Comparison of ENCODE assay signal across 26 cellular contexts in genomic region chr3:18007980-18008379, GRCh38.
DNase-seq lines count a peak whose midpoint lies in the region; ATAC-seq, FAIRE-seq and TF ChIP-seq lines count a peak whose summit lies in the region.
"Had no signal": no experiment of that assay in that cellular context is flagged by ENCODE, and none has a peak within 500 bp of the region (broad histone marks: within the 10 kb centered on the region; RNA-seq: fewer than 3 reads in every experiment).

No MANE protein-coding gene starts in this region.

- peak; percentile 59 for ATAC-seq in left ventricle myocardium superior
- peak; percentile 28 for ATAC-seq in upper lobe of right lung
- ATAC-seq: left colon; naive thymus-derived CD4-positive, alpha-beta T cell; stimulated activated naive B cell treated with anti-CD40 and anti-IgM and Interleukin-4, amounts not matched to agents 10 μg/mL and 1 μg/mL and 100 μg/mL, for 72 hours had no signal

- H3K4me1 Mint-ChIP-seq in astrocyte (ENCODE audit: low read depth, unreplicated experiment), result peaks cover 3% of the 10 kb centered on the region
- H3K4me1 Mint-ChIP-seq in osteocyte (ENCODE audit: unreplicated experiment), result peaks cover 2% of the 10 kb centered on the region
- H3K4me1 Mint-ChIP-seq: activated naive CD4-positive, alpha-beta T cell treated with anti-CD3 and anti-CD28 coated beads, Interleukin-2, amount 10 ng/mL, durations not matched to agents 7 days and 5 days; CD8-positive, alpha-beta memory T cell; mesothelial cell of epicardium had no signal

- H3K79me2 ChIP-seq in astrocyte (ENCODE audit: insufficient read depth, low read length), result no peaks in the 10 kb centered on the region

- H3K4me3 Mint-ChIP-seq in astrocyte (ENCODE audit: unreplicated experiment), result no peak overlapping the region
- H3K4me3 Mint-ChIP-seq in osteocyte (ENCODE audit: unreplicated experiment), result no peak overlapping the region
- H3K4me3 Mint-ChIP-seq: activated naive CD4-positive, alpha-beta T cell treated with anti-CD3 and anti-CD28 coated beads, Interleukin-2, amount 10 ng/mL, durations not matched to agents 7 days and 5 days; activated T-helper 1 cell treated with anti-CD3 and anti-CD28 coated beads, Interleukin-12 subunit alpha, Interleukin-12 subunit beta, Interleukin-2, Interleukin-4 antibody, amounts not matched to agents 30 ng/mL and 10 ng/mL and 1 ng/mL, durations not matched to agents 14 hours and 24 hours and 36 hours; CD8-positive, alpha-beta memory T cell; mesothelial cell of epicardium; naive thymus-derived CD4-positive, alpha-beta T cell; stimulated activated naive B cell treated with anti-CD40 and anti-IgM and Interleukin-4, amounts not matched to agents 10 μg/mL and 1 μg/mL and 100 μg/mL, for 72 hours had no signal

- no peak for FAIRE-seq in astrocyte (lab: Jason Lieb, UNC)
- FAIRE-seq: GM18507 had no signal

- DNase-seq in HS-27A (ENCODE audit: low read depth), result peak; percentile 22
- peak; percentile 86 for DNase-seq in astrocyte (ENCODE audit: low read depth)
- no peak for DNase-seq in left ventricle myocardium superior
- no peak for DNase-seq in upper lobe of right lung
- DNase-seq in osteocyte (ENCODE audit: extremely low spot score, unreplicated experiment), result no peak
- DNase-seq in AG08395 (ENCODE audit: low spot score), result no peak
- no peak for DNase-seq in GF-D8 (lab: John Stamatoyannopoulos, UW)
- DNase-seq: activated naive CD4-positive, alpha-beta T cell treated with anti-CD3 and anti-CD28 coated beads, Interleukin-2, amount 10 ng/mL, durations not matched to agents 7 days and 5 days; CD8-positive, alpha-beta memory T cell; GDM1; H7; heart left ventricle; Karpas-422; left colon; naive thymus-derived CD4-positive, alpha-beta T cell; NCI-H2029; occipital lobe; retina; stimulated activated CD4-positive, alpha-beta T cell treated with anti-CD3 and anti-CD28 coated beads, Interleukin-12 subunit alpha, Interleukin-12 subunit beta, amount 100 ng/mL, for 4 hours; stimulated activated CD4-positive, alpha-beta T cell treated with anti-CD3 and anti-CD28 coated beads, Interleukin-4, amount 100 ng/mL, for 24 hours; stimulated activated naive B cell treated with anti-CD40 and anti-IgM and Interleukin-4, amounts not matched to agents 10 μg/mL and 1 μg/mL and 100 μg/mL, for 72 hours; testis; WERI-Rb-1 had no signal

- H3K4me2 ChIP-seq in astrocyte (ENCODE audit: low read length), result no peak overlapping the region

- TF ChIP-seq CTCF in astrocyte (IDR thresholded peaks at IDR 0.05; ENCODE audit: insufficient read depth, low read depth, low read length) (no peak), upper lobe of right lung (IDR thresholded peaks at IDR 0.05) (no peak), osteocyte (IDR thresholded peaks at IDR 0.05) (no peak)

- H3K9me3 Mint-ChIP-seq in astrocyte (ENCODE audit: unreplicated experiment), result peaks cover 8% of the 10 kb centered on the region
- peaks cover 9% of the 10 kb centered on the region for H3K9me3 Mint-ChIP-seq in osteocyte (ENCODE audit: unreplicated experiment)
- H3K9me3 Mint-ChIP-seq: activated naive CD4-positive, alpha-beta T cell treated with anti-CD3 and anti-CD28 coated beads, Interleukin-2, amount 10 ng/mL, durations not matched to agents 7 days and 5 days had no signal

- H3K4me3 ChIP-seq in astrocyte (ENCODE audit: insufficient read depth, low read depth, low read length) (no peak overlapping the region), upper lobe of right lung (no peak overlapping the region)
- H3K4me3 ChIP-seq: heart left ventricle, testis had no signal

- no peak overlapping the region for H2AFZ ChIP-seq in astrocyte (ENCODE audit: low read depth, low read length)

- no peaks in the 10 kb centered on the region for H4K20me1 ChIP-seq in astrocyte (ENCODE audit: insufficient read depth, low read length)

- no peaks in the 10 kb centered on the region for H3K36me3 ChIP-seq in astrocyte (ENCODE audit: insufficient read depth, low read length)
- H3K36me3 ChIP-seq in upper lobe of right lung, result no peaks in the 10 kb centered on the region
- H3K36me3 ChIP-seq: heart left ventricle, WERI-Rb-1 had no signal

- intact Hi-C loops in left ventricle myocardium superior (cut with micrococcal nuclease) (no loop called here), upper lobe of right lung (cut with DNase I) (no loop called here)

- H3K27me3 ChIP-seq in astrocyte (ENCODE audit: insufficient read depth, low read length) (no peaks in the 10 kb centered on the region), upper lobe of right lung (no peaks in the 10 kb centered on the region)
- H3K27me3 ChIP-seq: heart left ventricle, testis had no signal

- H3K27ac Mint-ChIP-seq in astrocyte (ENCODE audit: unreplicated experiment) (no peak overlapping the region), osteocyte (ENCODE audit: unreplicated experiment) (no peak overlapping the region)
- H3K27ac Mint-ChIP-seq: activated naive CD4-positive, alpha-beta T cell treated with anti-CD3 and anti-CD28 coated beads, Interleukin-2, amount 10 ng/mL, durations not matched to agents 7 days and 5 days; activated T-helper 1 cell treated with anti-CD3 and anti-CD28 coated beads, Interleukin-12 subunit alpha, Interleukin-12 subunit beta, Interleukin-2, Interleukin-4 antibody, amounts not matched to agents 30 ng/mL and 10 ng/mL and 1 ng/mL, durations not matched to agents 14 hours and 24 hours and 36 hours; mesothelial cell of epicardium; naive thymus-derived CD4-positive, alpha-beta T cell; stimulated activated naive B cell treated with anti-CD40 and anti-IgM and Interleukin-4, amounts not matched to agents 10 μg/mL and 1 μg/mL and 100 μg/mL, for 72 hours had no signal

- H3K9ac ChIP-seq in astrocyte (ENCODE audit: low read length), result no peak overlapping the region

- H3K36me3 Mint-ChIP-seq in astrocyte (ENCODE audit: low read depth, unreplicated experiment) (no peaks in the 10 kb centered on the region), osteocyte (ENCODE audit: unreplicated experiment) (peaks cover 9% of the 10 kb centered on the region)
- H3K36me3 Mint-ChIP-seq: activated naive CD4-positive, alpha-beta T cell treated with anti-CD3 and anti-CD28 coated beads, Interleukin-2, amount 10 ng/mL, durations not matched to agents 7 days and 5 days; CD8-positive, alpha-beta memory T cell had no signal

- H3K27ac ChIP-seq in astrocyte (ENCODE audit: low read depth, low read length), result no peak overlapping the region
- no peak overlapping the region for H3K27ac ChIP-seq in upper lobe of right lung
- H3K27ac ChIP-seq: testis, WERI-Rb-1 had no signal

- H3K9me3 ChIP-seq in astrocyte (ENCODE audit: insufficient read depth, low read depth, low read length), result no peaks in the 10 kb centered on the region
- H3K9me3 ChIP-seq in upper lobe of right lung, result no peaks in the 10 kb centered on the region
- H3K9me3 ChIP-seq: heart left ventricle, testis had no signal

- H3K4me1 ChIP-seq in astrocyte (ENCODE audit: insufficient read depth, low read length), result no peaks in the 10 kb centered on the region
- no peaks in the 10 kb centered on the region for H3K4me1 ChIP-seq in upper lobe of right lung
- H3K4me1 ChIP-seq: heart left ventricle, testis had no signal

- H3K27me3 Mint-ChIP-seq in astrocyte (ENCODE audit: low read depth, unreplicated experiment) (peaks cover 3% of the 10 kb centered on the region), osteocyte (ENCODE audit: unreplicated experiment) (no peaks in the 10 kb centered on the region)
- H3K27me3 Mint-ChIP-seq: activated naive CD4-positive, alpha-beta T cell treated with anti-CD3 and anti-CD28 coated beads, Interleukin-2, amount 10 ng/mL, durations not matched to agents 7 days and 5 days had no signal

Comparison
In these comparisons a context has a peak if more than half of its experiments do, and no peak if none do; other contexts are left out.
1. DNase-seq: peak in HS-27A (single experiment) and astrocyte (single experiment); none in left ventricle myocardium superior (single experiment), upper lobe of right lung (single experiment), osteocyte (single experiment), AG08395 (single experiment) and GF-D8 (single experiment).